ENCODE assay signal across 25 cellular contexts in the genomic region with DNA sequence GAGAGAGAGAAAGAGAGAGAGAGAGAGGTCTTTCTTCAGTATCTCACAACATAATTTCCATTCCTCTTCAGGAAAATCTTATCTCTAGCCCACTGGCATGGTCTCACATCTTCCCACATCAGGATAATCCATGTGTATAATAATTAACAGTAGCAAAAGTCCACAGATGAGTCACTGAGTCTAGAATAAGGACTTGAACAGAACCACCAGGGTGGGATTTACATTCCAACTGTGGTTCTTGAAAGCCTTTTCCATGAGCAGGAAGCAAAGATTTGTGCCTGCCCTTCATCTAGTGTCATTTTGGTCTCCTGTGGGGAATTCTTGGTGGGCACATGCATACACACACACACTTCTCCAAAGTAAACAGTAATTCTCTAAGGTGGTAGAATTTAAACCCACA.
DNase-seq lines count a peak whose midpoint lies in the region; ATAC-seq, FAIRE-seq and TF ChIP-seq lines count a peak whose summit lies in the region.
"Had no signal": no experiment of that assay in that cellular context is flagged by ENCODE, and none has a peak within 500 bp of the region (broad histone marks: within the 10 kb centered on the region; RNA-seq: fewer than 3 reads in every experiment).

No MANE protein-coding gene starts in this region.

- H3K9me2 ChIP-seq in GM23338 (ENCODE audit: insufficient read depth), result no peaks in the 10 kb centered on the region

- H3K36me3 ChIP-seq in HEK293 (ENCODE audit: control insufficient read depth in 2 of 2, insufficient read depth in 1 of 2, low read length in 2 of 2), result no peaks in the 10 kb centered on the region
- H3K36me3 ChIP-seq in astrocyte (ENCODE audit: insufficient read depth, low read length), result no peaks in the 10 kb centered on the region
- H3K36me3 ChIP-seq in mesenchymal stem cell (ENCODE audit: control insufficient read depth in 1 of 2, insufficient read depth in 2 of 2, low read depth in 1 of 2, low read length in 2 of 2), result no peaks in the 10 kb centered on the region
- H3K36me3 ChIP-seq in GM23338 (ENCODE audit: insufficient read depth), result no peaks in the 10 kb centered on the region
- H3K36me3 ChIP-seq: BLaER1 treated with 17β-estradiol and CSF1 and Interleukin-3, amounts not matched to agents 10 nM and 100 nM had no signal

- no peak for ATAC-seq in GM23338
- no peak for ATAC-seq in activated CD4-positive, CD25-positive, alpha-beta regulatory T cell treated with anti-CD3 and anti-CD28 coated beads, Interleukin-2, amount 50 U/mL, for 24 hours
- ATAC-seq: GM12878, PC-3 had no signal

- POLR2A ChIA-PET in HEK293 (lab: Yijun Ruan, JAX), result no interaction called here

- H3K79me2 ChIP-seq in astrocyte (ENCODE audit: insufficient read depth, low read length) (no peaks in the 10 kb centered on the region), GM23338 (replicated peaks; ENCODE audit: insufficient read depth) (no peaks in the 10 kb centered on the region)

- DNase-seq in astrocyte (ENCODE audit: low read depth) (peak; percentile 56), mesenchymal stem cell (peak; percentile 11), activated gamma-delta T cell treated with Interleukin-2 at 50 U/mL for 16 hours (no peak), GM23338 (ENCODE audit: low spot score) (no peak), SK-N-DZ (ENCODE audit: low spot score) (no peak)
- DNase-seq: CD4-positive, alpha-beta T cell; EL; GDM1; Karpas-422; NCI-H1092; NCI-H1417 treated with DMSO at 0.1 percent for 48 hours; NCI-H187; NCI-H446; NCI-H524 treated with DMSO at 0.1 percent for 48 hours; NCI-H774; Right ventricle myocardium superior; RPMI8226; SW 1271 had no signal

- H3K4ac ChIP-seq in mesenchymal stem cell (ENCODE audit: low read depth in 1 of 2, low read length in 2 of 2), result no peak overlapping the region

- H3K23ac ChIP-seq in mesenchymal stem cell (ENCODE audit: low read length in 2 of 2), result no peak overlapping the region

- H3K9me3 Mint-ChIP-seq in astrocyte (ENCODE audit: unreplicated experiment), result no peaks in the 10 kb centered on the region
- no peaks in the 10 kb centered on the region for H3K9me3 Mint-ChIP-seq in GM23338
- H3K9me3 Mint-ChIP-seq: CD4-positive, alpha-beta T cell had no signal

- no peak overlapping the region for H2AK5ac ChIP-seq in mesenchymal stem cell (ENCODE audit: low read length, severe bottlenecking)

- no peak overlapping the region for H4K8ac ChIP-seq in mesenchymal stem cell (ENCODE audit: low read length)

- FAIRE-seq in astrocyte (lab: Jason Lieb, UNC), result no peak
- FAIRE-seq: A204.1, GM12878, H54 had no signal

- H2BK15ac ChIP-seq in mesenchymal stem cell (ENCODE audit: low read depth, poor library complexity, severe bottlenecking), result no peak overlapping the region

- no peak overlapping the region for H2AFZ ChIP-seq in astrocyte (ENCODE audit: low read depth, low read length)
- no peak overlapping the region for H2AFZ ChIP-seq in mesenchymal stem cell (ENCODE audit: low read depth, low read length)
- no peak overlapping the region for H2AFZ ChIP-seq in GM23338

- no peak overlapping the region for H3K27ac Mint-ChIP-seq in astrocyte (ENCODE audit: unreplicated experiment)
- H3K27ac Mint-ChIP-seq in GM23338, result no peak overlapping the region
- H3K27ac Mint-ChIP-seq: CD4-positive, alpha-beta T cell had no signal

- H2BK5ac ChIP-seq in mesenchymal stem cell (ENCODE audit: low read depth, low read length, poor library complexity, severe bottlenecking), result no peak overlapping the region

- H3K4me1 ChIP-seq in HEK293 (ENCODE audit: control insufficient read depth, insufficient read depth, low read length), result no peaks in the 10 kb centered on the region; the same call in 1 of the 2 replicates
- no peaks in the 10 kb centered on the region for H3K4me1 ChIP-seq in astrocyte (ENCODE audit: insufficient read depth, low read length)
- H3K4me1 ChIP-seq in mesenchymal stem cell (ENCODE audit: control insufficient read depth, insufficient read depth, low read depth, low read length), result no peaks in the 10 kb centered on the region
- H3K4me1 ChIP-seq in GM23338 (ENCODE audit: insufficient read depth), result 0 out of 2 replicates have a peak, but pooled peaks cover 4% of the 10 kb centered on the region

- no peak overlapping the region for H3K14ac ChIP-seq in mesenchymal stem cell (ENCODE audit: low read length in 2 of 2)

- no peak overlapping the region for H3K27ac ChIP-seq in HEK293 (ENCODE audit: extremely low read depth, low read depth, low read length)
- H3K27ac ChIP-seq in astrocyte (ENCODE audit: low read depth, low read length), result no peak overlapping the region
- no peak overlapping the region for H3K27ac ChIP-seq in mesenchymal stem cell (ENCODE audit: low read length, poor library complexity, severe bottlenecking)
- no peak overlapping the region for H3K27ac ChIP-seq in GM23338 (ENCODE audit: low read depth)
- H3K27ac ChIP-seq: BLaER1 treated with 17β-estradiol and CSF1 and Interleukin-3, amounts not matched to agents 10 nM and 100 nM had no signal

- H3K36me3 Mint-ChIP-seq in astrocyte (ENCODE audit: low read depth, unreplicated experiment), result no peaks in the 10 kb centered on the region
- H3K36me3 Mint-ChIP-seq in GM23338 (ENCODE audit: low read depth), result no peaks in the 10 kb centered on the region

- H3K4me1 Mint-ChIP-seq in astrocyte (ENCODE audit: low read depth, unreplicated experiment), result peaks cover 10% of the 10 kb centered on the region
- no peaks in the 10 kb centered on the region for H3K4me1 Mint-ChIP-seq in GM23338

- H3K9ac ChIP-seq in astrocyte (ENCODE audit: low read length) (no peak overlapping the region), mesenchymal stem cell (ENCODE audit: low read length) (no peak overlapping the region)
- H3K9ac ChIP-seq: BLaER1 treated with 17β-estradiol and CSF1 and Interleukin-3, amounts not matched to agents 10 nM and 100 nM had no signal

- no peak for TF ChIP-seq CTCF in HEK293 (tag by site-specific recombination; IDR thresholded peaks at IDR 0.05)
- no peak for TF ChIP-seq CTCF in astrocyte (IDR thresholded peaks at IDR 0.05; ENCODE audit: insufficient read depth, low read depth, low read length)
- TF ChIP-seq CTCF in GM23338 (conservative IDR thresholded peaks at IDR 0.05; ENCODE audit: low read depth in 2 of 2), result no peak

- H2BK120ac ChIP-seq in mesenchymal stem cell (ENCODE audit: low read depth, low read length), result no peak overlapping the region

- H3K4me2 ChIP-seq in astrocyte (ENCODE audit: low read length), result no peak overlapping the region
- no peak overlapping the region for H3K4me2 ChIP-seq in mesenchymal stem cell (ENCODE audit: low read length, poor library complexity, severe bottlenecking)
- no peak overlapping the region for H3K4me2 ChIP-seq in GM23338
- H3K4me2 ChIP-seq: BLaER1 treated with 17β-estradiol and CSF1 and Interleukin-3, amounts not matched to agents 10 nM and 100 nM had no signal

- CTCF ChIA-PET in HEK293 (lab: Yijun Ruan, JAX), result no interaction called here

- no peak overlapping the region for H2BK12ac ChIP-seq in mesenchymal stem cell (ENCODE audit: low read length in 2 of 2)

- H3K9me3 ChIP-seq in HEK293 (ENCODE audit: control insufficient read depth, insufficient read depth, low read depth, low read length) (no peaks in the 10 kb centered on the region), astrocyte (ENCODE audit: insufficient read depth, low read depth, low read length) (no peaks in the 10 kb centered on the region), mesenchymal stem cell (ENCODE audit: control insufficient read depth, low read length) (no peaks in the 10 kb centered on the region)

- no peaks in the 10 kb centered on the region for H4K20me1 ChIP-seq in astrocyte (ENCODE audit: insufficient read depth, low read length)
- no peaks in the 10 kb centered on the region for H4K20me1 ChIP-seq in GM23338 (replicated peaks; ENCODE audit: insufficient read depth)
- H4K20me1 ChIP-seq: BLaER1 treated with 17β-estradiol and CSF1 and Interleukin-3, amounts not matched to agents 10 nM and 100 nM had no signal

- H3F3A ChIP-seq in GM23338 (replicated peaks; ENCODE audit: low read depth), result no peaks in the 10 kb centered on the region

- no peak overlapping the region for H3K4me3 Mint-ChIP-seq in astrocyte (ENCODE audit: unreplicated experiment)
- no peak overlapping the region for H3K4me3 Mint-ChIP-seq in GM23338
- H3K4me3 Mint-ChIP-seq: CD4-positive, alpha-beta T cell had no signal

- H3K27me3 ChIP-seq in astrocyte (ENCODE audit: insufficient read depth, low read length) (no peaks in the 10 kb centered on the region), mesenchymal stem cell (ENCODE audit: control insufficient read depth in 1 of 2, insufficient read depth in 1 of 2, low read length in 2 of 2) (no peaks in the 10 kb centered on the region), GM23338 (ENCODE audit: insufficient read depth) (no peaks in the 10 kb centered on the region)
- H3K27me3 ChIP-seq: BLaER1 treated with 17β-estradiol and CSF1 and Interleukin-3, amounts not matched to agents 10 nM and 100 nM had no signal

- H4K91ac ChIP-seq in mesenchymal stem cell (ENCODE audit: low read length), result no peak overlapping the region

- H3K18ac ChIP-seq in mesenchymal stem cell (ENCODE audit: low read depth in 1 of 2, low read length in 2 of 2), result no peak overlapping the region

- H3K79me1 ChIP-seq in mesenchymal stem cell (replicated peaks; ENCODE audit: low read length, poor library complexity, severe bottlenecking), result no peaks in the 10 kb centered on the region

- no peak overlapping the region for H3K4me3 ChIP-seq in HEK293 (ENCODE audit: low read depth, low read length)
- no peak overlapping the region for H3K4me3 ChIP-seq in astrocyte (ENCODE audit: insufficient read depth, low read depth, low read length)
- no peak overlapping the region for H3K4me3 ChIP-seq in mesenchymal stem cell (ENCODE audit: insufficient read depth in 1 of 2, low read depth in 1 of 2, low read length in 2 of 2)
- no peak overlapping the region for H3K4me3 ChIP-seq in GM23338
- H3K4me3 ChIP-seq: BLaER1 treated with 17β-estradiol and CSF1 and Interleukin-3, amounts not matched to agents 10 nM and 100 nM; GM12878 had no signal

- H3K27me3 Mint-ChIP-seq in astrocyte (ENCODE audit: low read depth, unreplicated experiment), result no peaks in the 10 kb centered on the region
- H3K27me3 Mint-ChIP-seq in GM23338 (ENCODE audit: insufficient read depth, low read depth, poor library complexity), result no peaks in the 10 kb centered on the region
- H3K27me3 Mint-ChIP-seq: CD4-positive, alpha-beta T cell had no signal

TF ChIP-seq in GM23338, 12 proteins besides CTCF, POLR2A, EP300 and RAD21:
- TF ChIP-seq EZH2 (IDR thresholded peaks at IDR 0.05; ENCODE audit: low read depth, unreplicated experiment), result no peak
- no peak for TF ChIP-seq ZNF114 (CRISPR knock-in tag; IDR thresholded peaks at IDR 0.05)
- TF ChIP-seq STAT1 (IDR thresholded peaks at IDR 0.05; ENCODE audit: unreplicated experiment), result no peak

Comparison
In these comparisons a context has a peak if more than half of its experiments do, and no peak if none do; other contexts are left out.
1. DNase-seq: peak in astrocyte (single experiment) and mesenchymal stem cell (single experiment); none in activated gamma-delta T cell treated with Interleukin-2 at 50 U/mL for 16 hours (single experiment), GM23338 (single experiment) and SK-N-DZ (single experiment).